ENCODE assay signal across 15 cellular contexts in genomic region chr1:200731654-200732332, GRCh38.
"Had no signal": no experiment of that assay in that cellular context is flagged by ENCODE, and none has a peak within 500 bp of the region (broad histone marks: within the 10 kb centered on the region; RNA-seq: fewer than 3 reads in every experiment).

No MANE protein-coding gene starts in this region.

- H3K4me3 ChIP-seq: skin epidermis, tibial nerve, vagina had no signal

- H3K27ac ChIP-seq: brain microvascular endothelial cell, parathyroid adenoma, skin epidermis, tibial nerve, vagina had no signal

- H3K36me3 ChIP-seq: brain microvascular endothelial cell, tibial nerve, vagina had no signal

- H3K9ac ChIP-seq: parathyroid adenoma had no signal

- DNase-seq: activated B cell treated with CpG ODN at 0.5 μM for 24 hours; activated CD4-positive, alpha-beta T cell treated with anti-CD3 and anti-CD28 coated beads, Interleukin-2, amount 50 U/mL, for 1 hour; activated effector memory CD4-positive, alpha-beta T cell treated with Interleukin-2 at 50 U/mL for 16 hours; amygdala; brain microvascular endothelial cell; effector memory CD4-positive, alpha-beta T cell; hippocampal formation; kidney glomerular epithelial cell; retina had no signal

- H3K9me3 ChIP-seq: tibial nerve, vagina had no signal

- H3K27me3 ChIP-seq: brain microvascular endothelial cell, tibial nerve, vagina had no signal

- H2AFZ ChIP-seq: parathyroid adenoma had no signal

- ATAC-seq: activated naive CD4-positive, alpha-beta T cell treated with anti-CD3 and anti-CD28 coated beads, Interleukin-2, amount 50 U/mL, for 72 hours; stimulated activated effector memory CD8-positive, alpha-beta T cell treated with anti-CD3 and anti-CD28 coated beads, Interleukin-12 subunit alpha, Interleukin-12 subunit beta, amount 100 ng/mL, for 72 hours had no signal

- H3K4me1 ChIP-seq: parathyroid adenoma, vagina had no signal

- H3K79me2 ChIP-seq: parathyroid adenoma had no signal
